Comparison of ENCODE assay signal across 27 cellular contexts in the genomic region with DNA sequence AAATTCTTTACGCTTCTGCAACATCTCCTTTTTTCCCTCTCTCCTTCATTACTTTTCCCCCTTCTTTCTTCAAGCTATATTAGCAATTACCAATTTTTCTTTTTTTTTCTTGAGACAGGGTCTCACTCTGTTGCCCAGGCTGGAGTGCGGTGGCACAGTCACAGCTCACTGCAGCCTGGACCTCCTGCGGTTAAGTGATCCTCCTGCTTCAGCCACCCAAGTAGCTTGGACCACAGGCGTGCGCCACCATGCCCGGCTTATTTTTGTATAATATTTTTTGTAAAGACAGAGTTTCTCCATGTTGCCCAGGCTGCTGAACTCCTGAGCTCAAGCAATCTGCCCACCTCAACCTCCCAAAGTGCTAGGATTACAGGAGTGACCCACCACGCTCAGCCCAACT.
"Had no signal": no experiment of that assay in that cellular context is flagged by ENCODE, and none has a peak within 500 bp of the region (broad histone marks: within the 10 kb centered on the region; RNA-seq: fewer than 3 reads in every experiment).

No MANE protein-coding gene starts in this region.

- H3K4me1 Mint-ChIP-seq: activated CD4-positive, alpha-beta T cell treated with anti-CD3 and anti-CD28 coated beads, Interleukin-2, amount 10 ng/mL, durations not matched to agents 7 days and 5 days; activated naive CD4-positive, alpha-beta T cell treated with anti-CD3 and anti-CD28 coated beads, Interleukin-2, amount 50 U/mL, for 24 hours had no signal

- H3K27ac Mint-ChIP-seq: activated CD4-positive, alpha-beta memory T cell treated with anti-CD3 and anti-CD28 coated beads, Interleukin-2, amount 10 ng/mL, durations not matched to agents 7 days and 5 days; activated CD4-positive, alpha-beta T cell treated with anti-CD3 and anti-CD28 coated beads, Interleukin-2, amount 10 ng/mL, durations not matched to agents 7 days and 5 days; activated naive CD4-positive, alpha-beta T cell treated with anti-CD3 and anti-CD28 coated beads, Interleukin-2, amount 50 U/mL, for 24 hours; activated T-helper 2 cell treated with anti-CD3 and anti-CD28 coated beads, Interferon-gamma antibody, Interleukin-2, Interleukin-4, amounts not matched to agents 10 μg/mL and 5 μg/mL and 100 μg/mL, durations not matched to agents 14 hours and 24 hours and 36 hours; T-helper 1 cell treated with Interleukin-12 subunit alpha and Interleukin-12 subunit beta and Interleukin-4 antibody, amounts not matched to agents 30 μg/mL and 1 μg/mL, for 36 hours had no signal

- H3K4me1 ChIP-seq: ascending aorta, body of pancreas, SJSA1 had no signal

- H3K27me3 ChIP-seq: ascending aorta, body of pancreas, SJSA1 had no signal

- H3K27ac ChIP-seq: ascending aorta, body of pancreas, SJSA1 had no signal

- H3K4me3 Mint-ChIP-seq: activated CD4-positive, alpha-beta memory T cell treated with anti-CD3 and anti-CD28 coated beads, Interleukin-2, amount 10 ng/mL, durations not matched to agents 7 days and 5 days; activated CD4-positive, alpha-beta T cell treated with anti-CD3 and anti-CD28 coated beads, Interleukin-2, amount 10 ng/mL, durations not matched to agents 7 days and 5 days; activated naive CD4-positive, alpha-beta T cell treated with anti-CD3 and anti-CD28 coated beads, Interleukin-2, amount 50 U/mL, for 24 hours; T-helper 1 cell treated with Interleukin-12 subunit alpha and Interleukin-12 subunit beta and Interleukin-4 antibody, amounts not matched to agents 30 μg/mL and 1 μg/mL, for 36 hours had no signal

- H3K4me3 ChIP-seq: ascending aorta, body of pancreas, SJSA1 had no signal

- FAIRE-seq: bronchial epithelial cell, RCC 7860 had no signal

- H3K27me3 Mint-ChIP-seq: activated CD4-positive, alpha-beta memory T cell treated with anti-CD3 and anti-CD28 coated beads, Interleukin-2, amount 10 ng/mL, durations not matched to agents 7 days and 5 days; activated CD4-positive, alpha-beta T cell treated with anti-CD3 and anti-CD28 coated beads, Interleukin-2, amount 10 ng/mL, durations not matched to agents 7 days and 5 days; activated naive CD4-positive, alpha-beta T cell treated with anti-CD3 and anti-CD28 coated beads, Interleukin-2, amount 50 U/mL, for 24 hours had no signal

- H3K9me3 Mint-ChIP-seq: activated CD4-positive, alpha-beta memory T cell treated with anti-CD3 and anti-CD28 coated beads, Interleukin-2, amount 10 ng/mL, durations not matched to agents 7 days and 5 days; activated CD4-positive, alpha-beta T cell treated with anti-CD3 and anti-CD28 coated beads, Interleukin-2, amount 10 ng/mL, durations not matched to agents 7 days and 5 days; activated naive CD4-positive, alpha-beta T cell treated with anti-CD3 and anti-CD28 coated beads, Interleukin-2, amount 50 U/mL, for 24 hours; activated T-helper 2 cell treated with anti-CD3 and anti-CD28 coated beads, Interferon-gamma antibody, Interleukin-2, Interleukin-4, amounts not matched to agents 10 μg/mL and 5 μg/mL and 100 μg/mL, durations not matched to agents 14 hours and 24 hours and 36 hours; T-helper 1 cell treated with Interleukin-12 subunit alpha and Interleukin-12 subunit beta and Interleukin-4 antibody, amounts not matched to agents 30 μg/mL and 1 μg/mL, for 36 hours had no signal

- H3K9me3 ChIP-seq: ascending aorta, body of pancreas, SJSA1 had no signal

- ATAC-seq: body of pancreas, PC-3, SK-N-SH treated with all-trans-retinoic acid at 6 μM for 48 hours had no signal

- DNase-seq: activated CD4-positive, alpha-beta memory T cell treated with anti-CD3 and anti-CD28 coated beads, Interleukin-2, amount 10 ng/mL, durations not matched to agents 7 days and 5 days; activated CD4-positive, alpha-beta T cell treated with anti-CD3 and anti-CD28 coated beads, Interleukin-2, amount 10 ng/mL, durations not matched to agents 7 days and 5 days; activated CD4-positive, CD25-positive, alpha-beta regulatory T cell; activated gamma-delta T cell treated with Interleukin-2 at 50 U/mL for 16 hours; activated T-cell treated with anti-CD3 and anti-CD28 coated beads for 4 hours; activated T-cell treated with anti-CD3 and anti-CD28 coated beads, Interleukin-2, amount 50 U/mL, for 48 hours; Karpas-422; MM.1S; NCI-H1105 treated with DMSO at 0.1 percent for 48 hours; NCI-H1436 treated with DMSO at 0.1 percent for 48 hours; NCI-H187; NCI-H2081; NCI-H510A treated with DMSO at 0.1 percent for 48 hours; NCI-H69; PC-3; SHP77; SW 1271; T-helper 9 cell had no signal
